ENCODE assay signal across 8 cellular contexts in genomic region chr2:26330114-26330581, GRCh38. TPM values are rescaled to one million over a fixed set of nuclear protein-coding genes. Genes with fewer than 3 reads are reported as not detected.
DNase-seq lines count a peak whose midpoint lies in the region; ATAC-seq and TF ChIP-seq lines count a peak whose summit lies in the region.

No MANE protein-coding gene starts in this region.

- peak; percentile 56; the same call in 1 of the 2 replicates for TF ChIP-seq CTCF in HEK293 (tag by site-specific recombination; IDR thresholded peaks at IDR 0.05)
- TF ChIP-seq CTCF in adrenal gland (IDR thresholded peaks at IDR 0.05), result peak; percentile 82 to 92 (median 88)
- TF ChIP-seq CTCF in heart right ventricle (IDR thresholded peaks at IDR 0.05), result peak; percentile 68 to 92 (median 87)
- TF ChIP-seq CTCF in retinal pigment epithelial cell (conservative IDR thresholded peaks at IDR 0.05; ENCODE audit: low read depth, low read length), result peak; percentile 96

- CTCF ChIA-PET in HEK293 (lab: Yijun Ruan, JAX), result interaction anchor here (0.6 to 2.3 kb wide), 18 partner anchors 8 to 417 kb away, joined by 3 to 7 read pairs (median 4); partner anchors contain the start of genes HADHA and HADHB

- no peaks in the 10 kb centered on the region for H3K4me1 ChIP-seq in HEK293 (ENCODE audit: control insufficient read depth, insufficient read depth, low read length)
- H3K4me1 ChIP-seq in adrenal gland (replicated peaks in 1 of 2), result peaks cover 0 to 4% of the 10 kb centered on the region in 2 donors
- H3K4me1 ChIP-seq in heart right ventricle, result peaks cover 0 to 10% (median 0%) of the 10 kb centered on the region in 9 donors

- peaks cover 8% of the 10 kb centered on the region for H3K4me1 Mint-ChIP-seq in T-helper 17 cell

- no peak overlapping the region for H3K27ac ChIP-seq in HEK293 (ENCODE audit: extremely low read depth, low read depth, low read length)
- no peak overlapping the region for H3K27ac ChIP-seq in adrenal gland
- no peak overlapping the region for H3K27ac ChIP-seq in heart right ventricle

- H3K4me3 ChIP-seq in HEK293 (ENCODE audit: low read depth, low read length) (no peak overlapping the region), adrenal gland (no peak overlapping the region), heart right ventricle (no peak overlapping the region), retinal pigment epithelial cell (ENCODE audit: low read length) (no peak overlapping the region)

- H3K36me3 ChIP-seq in HEK293 (ENCODE audit: control insufficient read depth in 2 of 2, insufficient read depth in 1 of 2, low read length in 2 of 2), result no peaks in the 10 kb centered on the region
- no peaks in the 10 kb centered on the region for H3K36me3 ChIP-seq in adrenal gland (replicated peaks in 1 of 2)
- H3K36me3 ChIP-seq in heart right ventricle, result no peaks in the 10 kb centered on the region

- H3K4me3 Mint-ChIP-seq in T-helper 17 cell, result no peak overlapping the region

- peak overlapping the region; percentile 57 for H3K27ac Mint-ChIP-seq in T-helper 17 cell

- ATAC-seq in T-helper 17 cell, result peak; percentile 100
- ATAC-seq in heart right ventricle, result peak; percentile 59 to 95 (median 88)
- ATAC-seq in HG02763 (IDR thresholded peaks at IDR 0.05; ENCODE audit: unreplicated experiment), result no peak

- H3K27me3 ChIP-seq in adrenal gland (no peaks in the 10 kb centered on the region), heart right ventricle (no peaks in the 10 kb centered on the region)

- intact Hi-C loops in adrenal gland (cut with DNase I), result no loop called here
- intact Hi-C loops in heart right ventricle (cut with DNase I), result loop anchor here in 4 of 10 donors (5.0 to 10.0 kb wide), 3 partner anchors 85 to 108 kb away; partner anchors contain the start of genes HADHA (in 3 of the 4) and HADHB (in 3 of the 4)

- no peaks in the 10 kb centered on the region for H3K9me3 ChIP-seq in HEK293 (ENCODE audit: control insufficient read depth, insufficient read depth, low read depth, low read length)
- no peaks in the 10 kb centered on the region for H3K9me3 ChIP-seq in T-helper 17 cell (ENCODE audit: control insufficient read depth, low read length, poor library complexity, severe bottlenecking)
- H3K9me3 ChIP-seq in adrenal gland (replicated peaks in 1 of 3), result no peaks in the 10 kb centered on the region
- H3K9me3 ChIP-seq in heart right ventricle, result no peaks in the 10 kb centered on the region

- WGBS in adrenal gland, 4 donors, result 5 to 8% (median 6%) methylated on average over 8 of the region's 8 CpGs
- WGBS in heart right ventricle, 2 donors, result 10 to 11% methylated on average over 8 of the region's 8 CpGs

- H3K27me3 Mint-ChIP-seq in T-helper 17 cell, result no peaks in the 10 kb centered on the region

- DNase-seq in DMS79 (lab: John Stamatoyannopoulos, UW), result peak; percentile 39
- peak; percentile 46 to 54 for DNase-seq in NCI-H1930 (lab: John Stamatoyannopoulos, UW)
- DNase-seq in T-helper 17 cell, result peak; percentile 57 to 74 (median 60)
- DNase-seq in adrenal gland, result peak; percentile 81 to 97 (median 90)
- peak; percentile 80 to 84 for DNase-seq in heart right ventricle
- DNase-seq in retinal pigment epithelial cell (ENCODE audit: low read depth), result no peak

- peaks cover 2% of the 10 kb centered on the region for H3K36me3 Mint-ChIP-seq in T-helper 17 cell (ENCODE audit: low read depth)

- TF ChIP-seq POLR2A in adrenal gland (IDR thresholded peaks at IDR 0.05), result no peak

- POLR2A ChIA-PET in HEK293 (lab: Yijun Ruan, JAX), result interaction anchor here (0.6 to 1.1 kb wide), 2 partner anchors 16 to 475 kb away, joined by 3 read pairs; partner anchors contain the start of gene SELENOI

TF ChIP-seq in HEK293, 187 proteins besides CTCF, POLR2A, EP300 and RAD21 (continues in another document):
- TF ChIP-seq ZNF610 (tag by site-specific recombination; IDR thresholded peaks at IDR 0.05; ENCODE audit: borderline replicate concordance) (no peak), ZNF394 (tag by site-specific recombination; IDR thresholded peaks at IDR 0.05; ENCODE audit: borderline replicate concordance) (no peak), SCRT2 (tag by site-specific recombination; IDR thresholded peaks at IDR 0.05) (0 out of 2 replicates have a peak, but pooled peaks have one; percentile 28), ZNF530 (tag by site-specific recombination; IDR thresholded peaks at IDR 0.05; ENCODE audit: low read depth) (no peak), ZNF544 (tag by site-specific recombination; IDR thresholded peaks at IDR 0.05) (no peak), SETDB1 (IDR thresholded peaks at IDR 0.05; ENCODE audit: insufficient read length, low read length) (no peak), ZBTB11 (tag by site-specific recombination; conservative IDR thresholded peaks at IDR 0.05; ENCODE audit: low read depth) (no peak), RBAK (tag by site-specific recombination; IDR thresholded peaks at IDR 0.05) (no peak), ZNF248 (tag by site-specific recombination; IDR thresholded peaks at IDR 0.05) (no peak), ZNF2 (tag by site-specific recombination; IDR thresholded peaks at IDR 0.05) (0 out of 2 replicates have a peak, but pooled peaks have one; percentile 37)
- TF ChIP-seq, protein P1, sequence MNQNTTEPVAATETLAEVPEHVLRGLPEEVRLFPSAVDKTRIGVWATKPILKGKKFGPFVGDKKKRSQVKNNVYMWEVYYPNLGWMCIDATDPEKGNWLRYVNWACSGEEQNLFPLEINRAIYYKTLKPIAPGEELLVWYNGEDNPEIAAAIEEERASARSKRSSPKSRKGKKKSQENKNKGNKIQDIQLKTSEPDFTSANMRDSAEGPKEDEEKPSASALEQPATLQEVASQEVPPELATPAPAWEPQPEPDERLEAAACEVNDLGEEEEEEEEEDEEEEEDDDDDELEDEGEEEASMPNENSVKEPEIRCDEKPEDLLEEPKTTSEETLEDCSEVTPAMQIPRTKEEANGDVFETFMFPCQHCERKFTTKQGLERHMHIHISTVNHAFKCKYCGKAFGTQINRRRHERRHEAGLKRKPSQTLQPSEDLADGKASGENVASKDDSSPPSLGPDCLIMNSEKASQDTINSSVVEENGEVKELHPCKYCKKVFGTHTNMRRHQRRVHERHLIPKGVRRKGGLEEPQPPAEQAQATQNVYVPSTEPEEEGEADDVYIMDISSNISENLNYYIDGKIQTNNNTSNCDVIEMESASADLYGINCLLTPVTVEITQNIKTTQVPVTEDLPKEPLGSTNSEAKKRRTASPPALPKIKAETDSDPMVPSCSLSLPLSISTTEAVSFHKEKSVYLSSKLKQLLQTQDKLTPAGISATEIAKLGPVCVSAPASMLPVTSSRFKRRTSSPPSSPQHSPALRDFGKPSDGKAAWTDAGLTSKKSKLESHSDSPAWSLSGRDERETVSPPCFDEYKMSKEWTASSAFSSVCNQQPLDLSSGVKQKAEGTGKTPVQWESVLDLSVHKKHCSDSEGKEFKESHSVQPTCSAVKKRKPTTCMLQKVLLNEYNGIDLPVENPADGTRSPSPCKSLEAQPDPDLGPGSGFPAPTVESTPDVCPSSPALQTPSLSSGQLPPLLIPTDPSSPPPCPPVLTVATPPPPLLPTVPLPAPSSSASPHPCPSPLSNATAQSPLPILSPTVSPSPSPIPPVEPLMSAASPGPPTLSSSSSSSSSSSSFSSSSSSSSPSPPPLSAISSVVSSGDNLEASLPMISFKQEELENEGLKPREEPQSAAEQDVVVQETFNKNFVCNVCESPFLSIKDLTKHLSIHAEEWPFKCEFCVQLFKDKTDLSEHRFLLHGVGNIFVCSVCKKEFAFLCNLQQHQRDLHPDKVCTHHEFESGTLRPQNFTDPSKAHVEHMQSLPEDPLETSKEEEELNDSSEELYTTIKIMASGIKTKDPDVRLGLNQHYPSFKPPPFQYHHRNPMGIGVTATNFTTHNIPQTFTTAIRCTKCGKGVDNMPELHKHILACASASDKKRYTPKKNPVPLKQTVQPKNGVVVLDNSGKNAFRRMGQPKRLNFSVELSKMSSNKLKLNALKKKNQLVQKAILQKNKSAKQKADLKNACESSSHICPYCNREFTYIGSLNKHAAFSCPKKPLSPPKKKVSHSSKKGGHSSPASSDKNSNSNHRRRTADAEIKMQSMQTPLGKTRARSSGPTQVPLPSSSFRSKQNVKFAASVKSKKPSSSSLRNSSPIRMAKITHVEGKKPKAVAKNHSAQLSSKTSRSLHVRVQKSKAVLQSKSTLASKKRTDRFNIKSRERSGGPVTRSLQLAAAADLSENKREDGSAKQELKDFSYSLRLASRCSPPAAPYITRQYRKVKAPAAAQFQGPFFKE (tag by site-specific recombination; IDR thresholded peaks at IDR 0.05; ENCODE audit: borderline replicate concordance), result no peak

RNA-seq across cellular contexts. Expression of gene SELENOI, which starts 15.8 kb away (rescaled TPM):
- 10 to 100 TPM; 27.9 to 36.6 TPM for total RNA-seq in T-helper 17 cell
- 10 to 100 TPM in 7 of 8 donors, 1 to 10 TPM in 1; 8.1 to 45.4 (median 18.7) TPM for total RNA-seq in adrenal gland
- polyA plus RNA-seq in adrenal gland, result 10 to 100 TPM in 1 of 3 donors, 1 to 10 TPM in 2; 1.9 to 25.8 (median 3.2) TPM
- total RNA-seq in heart right ventricle, result 10 to 100 TPM in 7 of 10 donors, 1 to 10 TPM in 3; 9.1 to 15.8 (median 12.4) TPM
- polyA plus RNA-seq in heart right ventricle, result 1 to 10 TPM; 2.4 to 4.0 TPM

RNA-seq across cellular contexts. Expression of gene ADGRF3, which starts 16.4 kb away (rescaled TPM):
- total RNA-seq in T-helper 17 cell (1 to 10 TPM in 1 of 2 donors, under 1 TPM in 1; 0.97 to 1.3 TPM), adrenal gland (under 1 TPM in 5 of 8 donors, not detected in 3; 0.07 to 0.75 (median 0.31) TPM), heart right ventricle (under 1 TPM in 1 of 10 donors, not detected in 9; 0.72 TPM)
- polyA plus RNA-seq in adrenal gland (under 1 TPM; 0.13 to 0.17 (median 0.16) TPM), heart right ventricle (under 1 TPM in 1 of 2 donors, not detected in 1; 0.03 TPM)
